ENCODE assay signal across 24 cellular contexts in the genomic region with DNA sequence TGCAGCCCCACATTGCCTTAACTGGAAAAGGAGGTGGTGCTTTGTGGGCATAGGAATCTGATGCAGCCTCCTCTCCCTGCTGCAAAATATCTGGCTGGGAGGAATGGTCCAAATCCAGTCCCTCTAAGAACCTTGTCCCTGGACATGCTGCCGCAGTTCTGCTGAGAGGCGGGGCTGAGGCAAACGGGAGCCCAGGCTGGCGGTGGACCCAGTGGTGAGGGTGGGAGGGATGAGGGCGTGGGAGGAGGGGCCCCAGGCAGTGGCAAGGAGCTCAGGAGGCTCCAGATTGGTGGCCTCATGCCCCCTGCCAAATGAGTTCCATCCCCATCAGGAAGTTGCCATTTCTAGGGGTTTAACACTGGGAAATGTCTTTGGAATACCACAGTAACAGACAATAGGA. TPM values are rescaled to one million over a fixed set of nuclear protein-coding genes. Genes with fewer than 3 reads are reported as not detected.
DNase-seq lines count a peak whose midpoint lies in the region; ATAC-seq and TF ChIP-seq lines count a peak whose summit lies in the region.
"Had no signal": no experiment of that assay in that cellular context is flagged by ENCODE, and none has a peak within 500 bp of the region (broad histone marks: within the 10 kb centered on the region; RNA-seq: fewer than 3 reads in every experiment).

No MANE protein-coding gene starts in this region.

- H3K9me3 ChIP-seq in breast epithelium, result no peaks in the 10 kb centered on the region

- CTCF ChIA-PET in activated CD4-positive, alpha-beta memory T cell treated with anti-CD3 and anti-CD28 coated beads for 36 hours (lab: Charles Lee), result no interaction called here
- CTCF ChIA-PET in activated CD4-positive, alpha-beta memory T cell treated with anti-CD3 and anti-CD28 coated beads, Interleukin-2, amount 10 ng/mL, durations not matched to agents 7 days and 5 days (lab: Charles Lee), result interaction anchor here (1.4 to 4.7 kb wide), 3 partner anchors 10 to 51 kb away, joined by 4 to 73 read pairs (median 11); no protein-coding TSS in a partner anchor

- POLR2A ChIA-PET in activated CD4-positive, alpha-beta memory T cell treated with anti-CD3 and anti-CD28 coated beads for 36 hours (lab: Charles Lee), result no interaction called here
- POLR2A ChIA-PET in activated CD4-positive, alpha-beta memory T cell treated with anti-CD3 and anti-CD28 coated beads, Interleukin-2, amount 10 ng/mL, durations not matched to agents 7 days and 5 days (lab: Charles Lee), result interaction anchor here (1.0 to 1.9 kb wide), 3 partner anchors 13 to 36 kb away, joined by 3 to 10 read pairs (median 4); partner anchors contain the start of gene ZAP70

- no peak overlapping the region for H3K4me3 ChIP-seq in breast epithelium
- H3K4me3 ChIP-seq: SK-N-MC had no signal

- no peak overlapping the region for H3K27ac ChIP-seq in breast epithelium
- H3K27ac ChIP-seq: 22Rv1, C4-2B, SK-N-MC had no signal

- no peak for ATAC-seq in GM21786 (IDR thresholded peaks at IDR 0.05; ENCODE audit: unreplicated experiment)
- ATAC-seq in stimulated activated naive CD8-positive, alpha-beta T cell treated with anti-CD3 and anti-CD28 coated beads, Interleukin-15, amount 100 ng/mL, for 72 hours, result no peak

- no peak overlapping the region for H3K4me3 Mint-ChIP-seq in activated CD4-positive, alpha-beta memory T cell treated with anti-CD3 and anti-CD28 coated beads for 36 hours
- H3K4me3 Mint-ChIP-seq in activated CD4-positive, alpha-beta memory T cell treated with anti-CD3 and anti-CD28 coated beads, Interleukin-2, amount 10 ng/mL, durations not matched to agents 7 days and 5 days, result no peak overlapping the region
- H3K4me3 Mint-ChIP-seq in IgD-negative memory B cell, result no peak overlapping the region
- H3K4me3 Mint-ChIP-seq in stimulated activated naive CD8-positive, alpha-beta T cell treated with anti-CD3 and anti-CD28 coated beads, Interleukin-15, amount 100 ng/mL, for 72 hours, result no peak overlapping the region
- H3K4me3 Mint-ChIP-seq: CD8-positive, alpha-beta memory T cell had no signal

- no peaks in the 10 kb centered on the region for H3K27me3 Mint-ChIP-seq in activated CD4-positive, alpha-beta memory T cell treated with anti-CD3 and anti-CD28 coated beads for 36 hours
- H3K27me3 Mint-ChIP-seq in activated CD4-positive, alpha-beta memory T cell treated with anti-CD3 and anti-CD28 coated beads, Interleukin-2, amount 10 ng/mL, durations not matched to agents 7 days and 5 days, result no peaks in the 10 kb centered on the region
- no peaks in the 10 kb centered on the region for H3K27me3 Mint-ChIP-seq in IgD-negative memory B cell
- H3K27me3 Mint-ChIP-seq in stimulated activated naive CD8-positive, alpha-beta T cell treated with anti-CD3 and anti-CD28 coated beads, Interleukin-15, amount 100 ng/mL, for 72 hours, result no peaks in the 10 kb centered on the region
- H3K27me3 Mint-ChIP-seq: CD8-positive, alpha-beta memory T cell had no signal

- peak; percentile 7 for DNase-seq in activated CD4-positive, alpha-beta memory T cell treated with anti-CD3 and anti-CD28 coated beads for 36 hours
- DNase-seq in activated CD4-positive, alpha-beta memory T cell treated with anti-CD3 and anti-CD28 coated beads, Interleukin-2, amount 10 ng/mL, durations not matched to agents 7 days and 5 days, result no peak
- DNase-seq in iPS-NIHi7 (ENCODE audit: extremely low spot score) (peak; percentile 46), posterior vena cava (ENCODE audit: low spot score) (peak; percentile 67), breast epithelium (ENCODE audit: low spot score in 2 of 2) (no peak)
- no peak for DNase-seq in stimulated activated naive CD8-positive, alpha-beta T cell treated with anti-CD3 and anti-CD28 coated beads, Interleukin-15, amount 100 ng/mL, for 72 hours
- DNase-seq: ACHN; Calu3; CD8-positive, alpha-beta memory T cell; DMS153; Karpas-422; MV-4-11; NCI-H1105 treated with DMSO at 0.1 percent for 48 hours; NCI-H2081; NCI-H446; NCI-H526; SHP77 treated with DMSO at 0.1 percent for 48 hours had no signal

- no peak for TF ChIP-seq CTCF in breast epithelium (IDR thresholded peaks at IDR 0.05)

- H3K9me3 Mint-ChIP-seq in activated CD4-positive, alpha-beta memory T cell treated with anti-CD3 and anti-CD28 coated beads for 36 hours, result no peaks in the 10 kb centered on the region
- no peaks in the 10 kb centered on the region for H3K9me3 Mint-ChIP-seq in activated CD4-positive, alpha-beta memory T cell treated with anti-CD3 and anti-CD28 coated beads, Interleukin-2, amount 10 ng/mL, durations not matched to agents 7 days and 5 days
- peaks cover 0 to 3% (median 0%) of the 10 kb centered on the region in 3 donors for H3K9me3 Mint-ChIP-seq in IgD-negative memory B cell
- H3K9me3 Mint-ChIP-seq in stimulated activated naive CD8-positive, alpha-beta T cell treated with anti-CD3 and anti-CD28 coated beads, Interleukin-15, amount 100 ng/mL, for 72 hours, result no peaks in the 10 kb centered on the region
- H3K9me3 Mint-ChIP-seq: CD8-positive, alpha-beta memory T cell had no signal

- peaks cover 1% of the 10 kb centered on the region for H3K36me3 Mint-ChIP-seq in activated CD4-positive, alpha-beta memory T cell treated with anti-CD3 and anti-CD28 coated beads for 36 hours
- peaks cover 12% of the 10 kb centered on the region for H3K36me3 Mint-ChIP-seq in activated CD4-positive, alpha-beta memory T cell treated with anti-CD3 and anti-CD28 coated beads, Interleukin-2, amount 10 ng/mL, durations not matched to agents 7 days and 5 days (ENCODE audit: low read depth)
- peaks cover 6% of the 10 kb centered on the region for H3K36me3 Mint-ChIP-seq in IgD-negative memory B cell

- no peak overlapping the region for H3K27ac Mint-ChIP-seq in activated CD4-positive, alpha-beta memory T cell treated with anti-CD3 and anti-CD28 coated beads for 36 hours
- no peak overlapping the region for H3K27ac Mint-ChIP-seq in activated CD4-positive, alpha-beta memory T cell treated with anti-CD3 and anti-CD28 coated beads, Interleukin-2, amount 10 ng/mL, durations not matched to agents 7 days and 5 days
- peak overlapping the region in 2 of 3 donors; percentile 7 to 46 for H3K27ac Mint-ChIP-seq in IgD-negative memory B cell
- no peak overlapping the region for H3K27ac Mint-ChIP-seq in stimulated activated naive CD8-positive, alpha-beta T cell treated with anti-CD3 and anti-CD28 coated beads, Interleukin-15, amount 100 ng/mL, for 72 hours

- no peaks in the 10 kb centered on the region for H3K4me1 ChIP-seq in breast epithelium

- H3K27me3 ChIP-seq in breast epithelium, result no peaks in the 10 kb centered on the region

- H3K4me1 Mint-ChIP-seq in activated CD4-positive, alpha-beta memory T cell treated with anti-CD3 and anti-CD28 coated beads for 36 hours (ENCODE audit: low read depth), result peaks cover 28% of the 10 kb centered on the region
- H3K4me1 Mint-ChIP-seq in activated CD4-positive, alpha-beta memory T cell treated with anti-CD3 and anti-CD28 coated beads, Interleukin-2, amount 10 ng/mL, durations not matched to agents 7 days and 5 days, result peaks cover 35% of the 10 kb centered on the region
- peaks cover 18 to 30% (median 23%) of the 10 kb centered on the region in 3 donors for H3K4me1 Mint-ChIP-seq in IgD-negative memory B cell
- peaks cover 42% of the 10 kb centered on the region for H3K4me1 Mint-ChIP-seq in stimulated activated naive CD8-positive, alpha-beta T cell treated with anti-CD3 and anti-CD28 coated beads, Interleukin-15, amount 100 ng/mL, for 72 hours

- TF ChIP-seq POLR2A in breast epithelium (IDR thresholded peaks at IDR 0.05), result no peak

- intact Hi-C loops in activated CD4-positive, alpha-beta memory T cell treated with anti-CD3 and anti-CD28 coated beads for 36 hours (cut with micrococcal nuclease), result loop anchor here (5.0 kb wide), 2 partner anchors 87 to 102 kb away; partner anchors contain the start of genes ACTR1B and COX5B
- intact Hi-C loops in posterior vena cava (cut with DNase I), result no loop called here
- intact Hi-C loops in breast epithelium (cut with DNase I; ENCODE audit: low total_unique reads), result no loop called here

- no peaks in the 10 kb centered on the region for H3K36me3 ChIP-seq in breast epithelium

RNA-seq across cellular contexts. Expression of gene ZAP70, which starts 36.2 kb away (rescaled TPM):
- 100 to 1,000 TPM; 160 to 166 TPM for total RNA-seq in activated CD4-positive, alpha-beta memory T cell treated with anti-CD3 and anti-CD28 coated beads for 36 hours
- total RNA-seq in activated CD4-positive, alpha-beta memory T cell treated with anti-CD3 and anti-CD28 coated beads, Interleukin-2, amount 10 ng/mL, durations not matched to agents 7 days and 5 days, result 100 to 1,000 TPM; 283 TPM
- polyA plus RNA-seq in IgD-negative memory B cell, result 4.6 TPM
- total RNA-seq in posterior vena cava (1 to 10 TPM; 2.4 to 2.8 TPM), breast epithelium (1 to 10 TPM; 4.0 to 7.3 (median 4.9) TPM)
- total RNA-seq: Calu3, H4, M059J had no signal

Comparison
In these comparisons a context has a peak if more than half of its experiments do, and no peak if none do; other contexts are left out.
1. DNase-seq: peak in activated CD4-positive, alpha-beta memory T cell treated with anti-CD3 and anti-CD28 coated beads for 36 hours (single experiment), iPS-NIHi7 (single experiment) and posterior vena cava (single experiment); none in activated CD4-positive, alpha-beta memory T cell treated with anti-CD3 and anti-CD28 coated beads, Interleukin-2, amount 10 ng/mL, durations not matched to agents 7 days and 5 days (single experiment), breast epithelium (0 of 2) and stimulated activated naive CD8-positive, alpha-beta T cell treated with anti-CD3 and anti-CD28 coated beads, Interleukin-15, amount 100 ng/mL, for 72 hours (0 of 2).
2. H3K27ac Mint-ChIP-seq: peak in IgD-negative memory B cell (2 of 3); none in activated CD4-positive, alpha-beta memory T cell treated with anti-CD3 and anti-CD28 coated beads for 36 hours (single experiment), activated CD4-positive, alpha-beta memory T cell treated with anti-CD3 and anti-CD28 coated beads, Interleukin-2, amount 10 ng/mL, durations not matched to agents 7 days and 5 days (single experiment) and stimulated activated naive CD8-positive, alpha-beta T cell treated with anti-CD3 and anti-CD28 coated beads, Interleukin-15, amount 100 ng/mL, for 72 hours (0 of 2).
3. RNA of gene ZAP70, which starts 36.2 kb away (total RNA-seq): 283 TPM in activated CD4-positive, alpha-beta memory T cell treated with anti-CD3 and anti-CD28 coated beads, Interleukin-2, amount 10 ng/mL, durations not matched to agents 7 days and 5 days and 160 to 166 TPM in activated CD4-positive, alpha-beta memory T cell treated with anti-CD3 and anti-CD28 coated beads for 36 hours; 4.0 to 7.3 TPM in breast epithelium and 2.4 to 2.8 TPM in posterior vena cava; every median in the first group is over 10 times any median in the second.